Comparison of ENCODE assay signal across 13 cellular contexts in the genomic region with DNA sequence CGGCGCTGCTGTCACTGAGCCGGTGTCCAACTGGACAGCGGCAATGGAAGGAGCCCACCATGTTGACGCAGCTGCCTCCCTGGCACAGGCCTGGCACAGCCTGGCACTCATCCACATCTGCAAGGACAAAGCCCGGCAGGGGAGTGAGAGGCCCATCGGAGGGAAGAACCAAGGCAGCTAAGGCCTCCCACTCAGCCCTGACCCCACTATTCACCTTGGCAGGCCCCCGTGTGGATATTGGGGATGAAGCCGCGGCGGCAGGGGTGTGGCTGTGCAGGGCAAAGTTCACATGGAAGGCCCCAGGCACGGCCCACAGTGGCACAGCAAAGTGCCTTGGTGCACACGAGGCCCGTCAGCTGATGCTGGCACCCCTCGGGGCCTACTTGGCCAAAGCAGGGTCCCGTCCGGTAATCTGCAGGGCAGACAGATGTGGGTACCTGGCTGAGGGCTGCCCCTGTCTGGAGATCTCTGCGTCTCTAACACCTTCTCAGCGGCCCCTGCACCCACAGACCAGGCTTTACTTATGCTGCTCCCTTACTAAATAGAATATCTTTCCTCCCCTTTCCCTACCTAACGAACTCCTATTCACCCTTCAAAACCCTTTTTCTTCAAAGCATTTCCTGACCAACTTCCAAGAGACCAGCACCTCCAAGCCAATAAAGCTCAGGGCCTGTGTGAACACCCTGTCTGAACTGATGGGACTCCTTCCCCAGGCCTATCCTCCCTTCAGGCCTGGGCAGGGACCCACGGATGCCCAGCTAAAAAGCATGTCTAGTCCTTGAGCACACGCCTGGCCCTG. TPM values are rescaled to one million over a fixed set of nuclear protein-coding genes. Genes with fewer than 3 reads are reported as not detected.
"Had no signal": no experiment of that assay in that cellular context is flagged by ENCODE, and none has a peak within 500 bp of the region (broad histone marks: within the 10 kb centered on the region; RNA-seq: fewer than 3 reads in every experiment).

No MANE protein-coding gene starts in this region.

- H3K27me3 ChIP-seq: right lobe of liver had no signal

- H3K4me1 ChIP-seq: right lobe of liver had no signal

- H3K4me3 ChIP-seq: esophagus squamous epithelium, right lobe of liver had no signal

- H3K36me3 Mint-ChIP-seq: natural killer cell treated with Interleukin-12 subunit alpha and Interleukin-12 subunit beta and Interleukin-15 and Interleukin-18, amount 100 ng/mL, for 72 hours had no signal

- H3K4me3 Mint-ChIP-seq: natural killer cell treated with Interleukin-12 subunit alpha and Interleukin-12 subunit beta and Interleukin-15 and Interleukin-18, amount 100 ng/mL, for 72 hours had no signal

- H3K9me3 ChIP-seq: esophagus squamous epithelium, right lobe of liver had no signal

- ATAC-seq: stimulated activated naive CD8-positive, alpha-beta T cell treated with anti-CD3 and anti-CD28 coated beads, Interleukin-15, Interleukin-2, amounts not matched to agents 100 U/mL and 50 U/mL, for 24 hours had no signal

- H3K27ac Mint-ChIP-seq: natural killer cell treated with Interleukin-12 subunit alpha and Interleukin-12 subunit beta and Interleukin-15 and Interleukin-18, amount 100 ng/mL, for 72 hours had no signal

- H3K36me3 ChIP-seq: esophagus squamous epithelium, right lobe of liver had no signal

- H3K27ac ChIP-seq: esophagus squamous epithelium, right lobe of liver had no signal

- DNase-seq: activated CD4-positive, alpha-beta T cell treated with anti-CD3 and anti-CD28 coated beads for 48 hours; activated CD8-positive, alpha-beta memory T cell treated with anti-CD3 and anti-CD28 coated beads, Interleukin-2, amount 50 U/mL, for 48 hours; activated gamma-delta T cell treated with Interleukin-2 at 50 U/mL for 16 hours; anterior cingulate cortex; esophagus squamous epithelium; mesendoderm; right lobe of liver; stimulated activated naive CD8-positive, alpha-beta T cell treated with anti-CD3 and anti-CD28 coated beads, Interleukin-15, Interleukin-2, amounts not matched to agents 100 U/mL and 50 U/mL, for 24 hours; T-helper 2 cell; trophoblast cell had no signal

- H3K9me3 Mint-ChIP-seq: natural killer cell treated with Interleukin-12 subunit alpha and Interleukin-12 subunit beta and Interleukin-15 and Interleukin-18, amount 100 ng/mL, for 72 hours had no signal

RNA-seq across cellular contexts. Expression of a gene that starts 7.5 kb away (rescaled TPM):
- total RNA-seq: fibroblast of villous mesenchyme; natural killer cell treated with Interleukin-12 subunit alpha and Interleukin-12 subunit beta and Interleukin-15 and Interleukin-18, amount 100 ng/mL, for 72 hours; pulmonary artery endothelial cell had no signal
